ENCODE assay signal across 8 cellular contexts in genomic region chr3:113825090-113825489, GRCh38. TPM values are rescaled to one million over a fixed set of nuclear protein-coding genes. Genes with fewer than 3 reads are reported as not detected.
DNase-seq lines count a peak whose midpoint lies in the region; ATAC-seq and TF ChIP-seq lines count a peak whose summit lies in the region.

No MANE protein-coding gene starts in this region.

- H3K79me2 ChIP-seq in HCT116 (ENCODE audit: insufficient read depth, low read length), result no peaks in the 10 kb centered on the region

- H3K9me3 Mint-ChIP-seq in CD8-positive, alpha-beta memory T cell, result peaks cover 0 to 1% (median 0%) of the 10 kb centered on the region in 5 donors

- H3K4me1 ChIP-seq in HCT116 (ENCODE audit: control insufficient read depth in 1 of 2, insufficient read depth in 2 of 2, low read length in 2 of 2), result peaks cover under 1 to 7% of the 10 kb centered on the region in 2 experiments; a peak in 3 of 4 replicates
- H3K4me1 ChIP-seq in CD8-positive, alpha-beta memory T cell (ENCODE audit: insufficient read depth, low read length), result no peaks in the 10 kb centered on the region

- H3K9me2 ChIP-seq in HCT116 (ENCODE audit: insufficient read depth), result no peaks in the 10 kb centered on the region

- RAD21 ChIA-PET in HCT116 (lab: Charles Lee; ENCODE audit: low non-redundant PET in 1 of 2, low total read pairs in 2 of 2, uncharacterized antibody in 2 of 2, unreplicated experiment in 2 of 2), result no interaction called here

- H3K4me3 Mint-ChIP-seq in CD8-positive, alpha-beta memory T cell, result no peak overlapping the region

- intact Hi-C loops in HCT116 (cut with micrococcal nuclease), result no loop called here

- peaks cover 1 to 6% (median 6%) of the 10 kb centered on the region in 3 donors for H3K4me1 Mint-ChIP-seq in CD8-positive, alpha-beta memory T cell

- peaks cover 3 to 4% of the 10 kb centered on the region in 2 donors for H3K27me3 Mint-ChIP-seq in CD8-positive, alpha-beta memory T cell

- peak overlapping the region; percentile 6 for H2AFZ ChIP-seq in HCT116 (ENCODE audit: low read depth, low read length, poor library complexity, severe bottlenecking)

- CTCF ChIA-PET in HCT116 (lab: Charles Lee), result interaction anchor here (1.2 to 1.8 kb wide), 3 partner anchors 10 to 20 kb away, joined by 3 to 12 read pairs (median 9); partner anchors contain the start of gene GRAMD1C
- CTCF ChIA-PET in CD8-positive, alpha-beta memory T cell (lab: Charles Lee), result interaction anchor here (1.1 to 1.4 kb wide), 2 partner anchors 14 to 20 kb away, joined by 3 to 4 read pairs; partner anchors contain the start of gene GRAMD1C

- H3K27ac Mint-ChIP-seq in CD8-positive, alpha-beta memory T cell, result no peak overlapping the region

- H3K27me3 ChIP-seq in HCT116 (ENCODE audit: insufficient read depth, low read length) (no peaks in the 10 kb centered on the region), kidney epithelial cell (ENCODE audit: control insufficient read depth, insufficient read depth, low read length) (no peaks in the 10 kb centered on the region)
- H3K27me3 ChIP-seq in CD8-positive, alpha-beta memory T cell (ENCODE audit: insufficient read depth, low read length, poor library complexity, severe bottlenecking), result no peaks in the 10 kb centered on the region

- DNase-seq in HCT116 (ENCODE audit: low read depth, low spot score) (no peak), NAMALWA (ENCODE audit: low spot score) (peak; percentile 32), kidney epithelial cell (ENCODE audit: low read depth) (peak; percentile 52), COLO829 (ENCODE audit: low spot score) (no peak), islet precursor cell (no peak)
- DNase-seq in CD8-positive, alpha-beta memory T cell, result no peak
- no peak for DNase-seq in activated naive CD4-positive, alpha-beta T cell (lab: John Stamatoyannopoulos, UW)

- H3K9me3 ChIP-seq in HCT116 (ENCODE audit: control insufficient read depth in 1 of 2, insufficient read depth in 1 of 2, low read depth in 1 of 2, low read length in 2 of 2), result no peaks in the 10 kb centered on the region
- no peaks in the 10 kb centered on the region for H3K9me3 ChIP-seq in CD8-positive, alpha-beta memory T cell (ENCODE audit: low read length)

- no peak overlapping the region for H3K9ac ChIP-seq in HCT116 (ENCODE audit: low read length)

- no peak for TF ChIP-seq RAD21 in HCT116 (IDR thresholded peaks at IDR 0.05; ENCODE audit: low read depth)

- TF ChIP-seq POLR2A in GM18505 (IDR thresholded peaks at IDR 0.05; ENCODE audit: borderline replicate concordance, extremely low read depth, insufficient read depth, insufficient read length) (no peak), HCT116 (IDR thresholded peaks at IDR 0.05; ENCODE audit: borderline replicate concordance, extremely low read depth, insufficient read depth, insufficient read length) (no peak)

- no peaks in the 10 kb centered on the region for H4K20me1 ChIP-seq in HCT116 (ENCODE audit: insufficient read depth)

- no peak overlapping the region for H3K4me2 ChIP-seq in HCT116 (ENCODE audit: low read length)

- POLR2A ChIA-PET in HCT116 (lab: Charles Lee), result interaction anchor here (0.6 kb wide), 1 partner anchor 78 kb away, joined by 3 read pairs; the partner anchor contains the start of gene ATP6V1A
- POLR2A ChIA-PET in CD8-positive, alpha-beta memory T cell (lab: Charles Lee), result no interaction called here

- H3K36me3 ChIP-seq in HCT116 (ENCODE audit: control insufficient read depth in 1 of 2, insufficient read depth in 2 of 2, low read length in 2 of 2), result no peaks in the 10 kb centered on the region
- H3K36me3 ChIP-seq in kidney epithelial cell (ENCODE audit: control insufficient read depth, insufficient read depth, low read length), result no peaks in the 10 kb centered on the region
- no peaks in the 10 kb centered on the region for H3K36me3 ChIP-seq in CD8-positive, alpha-beta memory T cell (ENCODE audit: insufficient read depth, low read length)

- H3K27ac ChIP-seq in HCT116 (ENCODE audit: low read depth, low read length), result no peak overlapping the region
- no peak overlapping the region for H3K27ac ChIP-seq in CD8-positive, alpha-beta memory T cell (ENCODE audit: low read depth, low read length)

- ATAC-seq in GM18505 (IDR thresholded peaks at IDR 0.05; ENCODE audit: unreplicated experiment) (peak; percentile 87), HCT116 (peak; percentile 88)

- TF ChIP-seq CTCF in HCT116 (IDR thresholded peaks at IDR 0.05 in 2 of 3, conservative IDR thresholded peaks at IDR 0.05 in 1 of 3; ENCODE audit: borderline replicate concordance in 1 of 3, insufficient read depth in 1 of 3, low read depth in 2 of 3, low read length in 2 of 3) (peak in 2 of 3 experiments; percentile 47 to 48; a peak in 4 of 6 replicates), kidney epithelial cell (IDR thresholded peaks at IDR 0.05; ENCODE audit: insufficient read depth, low read length, poor library complexity, severe bottlenecking) (peak; percentile 30)

- H3K4me3 ChIP-seq in HCT116 (replicated peaks in 1 of 2; ENCODE audit: low read depth in 1 of 2, low read length in 2 of 2), result no peak overlapping the region
- H3K4me3 ChIP-seq in kidney epithelial cell (ENCODE audit: low read depth, low read length), result no peak overlapping the region
- no peak overlapping the region for H3K4me3 ChIP-seq in CD8-positive, alpha-beta memory T cell (ENCODE audit: low read length)

- BruUV-seq in HCT116 (replicated peaks; lab: Mats Ljungman, UMichigan), result no TSS peak

- no peaks in the 10 kb centered on the region for H3K36me3 Mint-ChIP-seq in CD8-positive, alpha-beta memory T cell

TF ChIP-seq in HCT116, 20 proteins besides CTCF, POLR2A, EP300 and RAD21:
- no peak for TF ChIP-seq ZBTB33 (IDR thresholded peaks at IDR 0.05; ENCODE audit: extremely low read depth, insufficient replicate concordance, low read length)
- no peak for TF ChIP-seq ELF1 (IDR thresholded peaks at IDR 0.05; ENCODE audit: borderline replicate concordance, low read depth)
- TF ChIP-seq EGR1 (IDR thresholded peaks at IDR 0.05; ENCODE audit: low read depth), result no peak
- TF ChIP-seq TCF7L2 (IDR thresholded peaks at IDR 0.05; ENCODE audit: borderline replicate concordance, extremely low read depth, insufficient read depth, insufficient read length), result no peak
- no peak for TF ChIP-seq POLR2AphosphoS5 (IDR thresholded peaks at IDR 0.05; ENCODE audit: low read depth, low read length)

RNA-seq across cellular contexts. Expression of gene GRAMD1C, which starts 13.5 kb away (rescaled TPM):
- total RNA-seq in HCT116 (2021; ENCODE audit: unreplicated experiment) (7.9 TPM), kidney epithelial cell (2.0 and 4.1 TPM in 2 replicates)
- polyA plus RNA-seq in HCT116 (2012), result 1.1 and 3.6 TPM in 2 replicates
- total RNA-seq in CD8-positive, alpha-beta memory T cell, result under 1 TPM; 0.47 to 0.81 TPM
- 0.68 TPM for polyA plus RNA-seq in CD8-positive, alpha-beta memory T cell

Comparison
In these comparisons a context has a peak if more than half of its experiments do, and no peak if none do; other contexts are left out.
1. DNase-seq: peak in NAMALWA (single experiment) and kidney epithelial cell (single experiment); none in HCT116 (single experiment), CD8-positive, alpha-beta memory T cell (0 of 5), activated naive CD4-positive, alpha-beta T cell (0 of 4), COLO829 (single experiment) and islet precursor cell (single experiment).